Comparison of ENCODE assay signal across 8 cellular contexts in the genomic region with DNA sequence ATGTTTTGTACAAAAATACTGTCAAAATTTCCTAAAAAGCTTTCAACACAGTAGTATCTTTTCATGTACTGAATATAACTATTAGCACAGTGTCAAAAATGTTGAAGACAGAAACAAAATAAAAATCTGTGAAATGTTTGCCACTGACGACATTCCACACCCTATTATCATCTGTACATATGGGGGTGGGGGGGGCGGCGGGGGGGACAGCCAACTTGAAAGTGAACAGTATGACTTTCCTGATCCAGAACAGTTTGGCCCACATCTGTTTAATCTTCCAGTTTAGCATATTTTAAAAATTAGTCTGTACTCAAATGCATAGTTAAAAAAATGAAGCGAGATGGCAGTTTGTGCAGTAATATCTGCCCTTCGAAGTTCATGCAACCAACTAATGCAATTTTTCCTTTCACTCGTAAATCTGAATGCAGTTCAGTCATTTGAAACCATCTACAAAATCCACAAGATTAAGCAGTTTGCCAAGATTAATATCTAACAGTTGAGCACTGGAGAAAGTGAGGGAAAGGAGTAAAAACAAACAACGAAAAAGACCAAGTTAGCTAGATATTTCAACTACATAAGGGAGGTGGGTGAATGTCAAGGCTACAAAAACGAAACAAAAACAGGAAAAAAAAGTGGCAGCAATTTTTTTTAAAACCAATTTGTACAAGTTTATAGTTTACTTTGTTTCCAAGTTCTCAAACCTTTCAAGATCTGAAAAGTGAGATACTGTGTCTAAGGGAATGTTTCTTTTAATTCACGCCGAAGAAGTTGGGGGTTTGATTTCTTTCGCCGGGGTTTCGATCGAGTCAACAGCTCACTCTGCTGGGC. TPM values are rescaled to one million over a fixed set of nuclear protein-coding genes. Genes with fewer than 3 reads are reported as not detected.
DNase-seq lines count a peak whose midpoint lies in the region; ATAC-seq, FAIRE-seq and TF ChIP-seq lines count a peak whose summit lies in the region.

No MANE protein-coding gene starts in this region.

- 1 to 2% methylated on average over 14 of the region's 14 CpGs for WGBS in GM23248 (ENCODE audit: low coverage in 1 of 2, low lambda C conversion rate in 2 of 2, missing lambda C conversion rate in 2 of 2), 2 experiments
- WGBS in esophagus, 2 donors: 0 to 1% methylated on average over 14 of the region's 14 CpGs
- WGBS in pancreas, 2 donors: 0 to 1% methylated on average over 14 of the region's 14 CpGs

- H3K4me3 ChIP-seq in GM23248 (peak overlapping the region; percentile 97), esophagus (ENCODE audit: low read depth in 1 of 2, low read length in 2 of 2) (peak overlapping the region; percentile 73 to 94), pancreas (peak overlapping the region; percentile 74 to 93 (median 88))

- H3K4me2 ChIP-seq in GM23248 (ENCODE audit: unreplicated experiment): peak overlapping the region; percentile 88

- no peaks in the 10 kb centered on the region for H3K9me3 ChIP-seq in GM23248 (ENCODE audit: low read depth)
- H3K9me3 ChIP-seq in esophagus (ENCODE audit: control insufficient read depth in 2 of 2, insufficient read depth in 1 of 2, low read depth in 1 of 2, low read length in 1 of 2): no peaks in the 10 kb centered on the region
- no peaks in the 10 kb centered on the region for H3K9me3 ChIP-seq in pancreas

- CTCF ChIA-PET in RWPE1 (lab: Yijun Ruan, JAX): interaction anchor here (0.5 to 1.2 kb wide), 8 partner anchors 16 to 1549 kb away, joined by 3 to 7 read pairs (median 3); no protein-coding TSS in a partner anchor

- ATAC-seq in pancreas (no peak), GM21737 (IDR thresholded peaks at IDR 0.05; ENCODE audit: unreplicated experiment) (no peak), GM18873 (IDR thresholded peaks at IDR 0.05; ENCODE audit: low FRiP score, unreplicated experiment) (no peak)

- H3K79me2 ChIP-seq in GM23248 (ENCODE audit: insufficient read depth): peaks cover 52% of the 10 kb centered on the region

- in situ Hi-C loops in GM23248 (cut with MboI): loop anchor here (10.0 kb wide), 2 partner anchors 222 to 682 kb away; no protein-coding TSS in a partner anchor

- DNase-seq in GM23248 (peak; percentile 36), RWPE1 (ENCODE audit: low spot score) (no peak), pancreas (no peak), COLO668 (lab: John Stamatoyannopoulos, UW; ENCODE audit: unreplicated experiment) (no peak), iPS-NIHi11 (ENCODE audit: low spot score) (no peak)

- H2AFZ ChIP-seq in GM23248: no peak overlapping the region

- peaks cover 5% of the 10 kb centered on the region; the same call in 1 of the 2 replicates for H4K20me1 ChIP-seq in GM23248 (ENCODE audit: insufficient read depth)

- H3K27me3 ChIP-seq in GM23248 (replicated peaks; ENCODE audit: insufficient read depth) (no peaks in the 10 kb centered on the region), esophagus (ENCODE audit: control insufficient read depth in 1 of 2, insufficient read depth in 2 of 2, low read length in 2 of 2) (no peaks in the 10 kb centered on the region), pancreas (no peaks in the 10 kb centered on the region)

- H3K9ac ChIP-seq in GM23248: peak overlapping the region; percentile 97

- POLR2A ChIA-PET in RWPE1 (lab: Yijun Ruan, JAX; ENCODE audit: low non-redundant PET): no interaction called here

- peaks cover 29% of the 10 kb centered on the region for H3K36me3 ChIP-seq in GM23248 (ENCODE audit: low read depth)
- H3K36me3 ChIP-seq in esophagus (ENCODE audit: control insufficient read depth in 2 of 2, insufficient read depth in 2 of 2, low read length in 1 of 2): peaks cover 0 to 10% of the 10 kb centered on the region in 2 donors
- H3K36me3 ChIP-seq in pancreas: no peaks in the 10 kb centered on the region

- peaks cover 55% of the 10 kb centered on the region for H3F3A ChIP-seq in GM23248 (ENCODE audit: insufficient read depth)

- H3K4me1 ChIP-seq in GM23248 (ENCODE audit: insufficient read depth): peaks cover 31% of the 10 kb centered on the region
- no peaks in the 10 kb centered on the region for H3K4me1 ChIP-seq in esophagus (ENCODE audit: control insufficient read depth in 2 of 2, insufficient read depth in 2 of 2, low read length in 1 of 2)
- peaks cover 4 to 27% (median 27%) of the 10 kb centered on the region in 3 donors for H3K4me1 ChIP-seq in pancreas

- intact Hi-C loops in pancreas (cut with DNase I): loop anchor here in 2 of 3 donors (5.0 to 10.0 kb wide), 5 partner anchors 212 to 1542 kb away; no protein-coding TSS in a partner anchor

- TF ChIP-seq CTCF in RWPE1 (conservative IDR thresholded peaks at IDR 0.05; ENCODE audit: low read depth) (no peak), pancreas (IDR thresholded peaks at IDR 0.05) (no peak)

- FAIRE-seq in pancreas (lab: Jason Lieb, UNC): no peak

- H3K9me2 ChIP-seq in GM23248 (ENCODE audit: insufficient read depth): no peaks in the 10 kb centered on the region

- H3K27ac ChIP-seq in GM23248 (peak overlapping the region; percentile 91), RWPE1 (peak overlapping the region; percentile 99), esophagus (ENCODE audit: low read depth in 2 of 2, low read length in 1 of 2) (peak overlapping the region; percentile 95 to 99), pancreas (peak overlapping the region; percentile 96 to 99 (median 98))

RNA-seq across cellular contexts. Expression of a gene that starts 1.9 kb away (rescaled TPM):
- 1,051 and 1,192 TPM in 2 replicates for total RNA-seq in GM23248 (2014; rRNA removed; shearing (Covaris generic))
- polyA plus RNA-seq in GM23248 (2016; fragmentation: Nextera tagmentation; extraction: Ambion mirVana): 644 and 672 TPM in 2 replicates
- 10 to 100 TPM; 20.3 to 29.5 TPM for polyA plus RNA-seq in esophagus
- total RNA-seq in pancreas: 10 to 100 TPM; 31.5 to 75.1 (median 48.5) TPM
- polyA plus RNA-seq in pancreas: 10 to 100 TPM in 1 of 2 donors, 1 to 10 TPM in 1; 8.0 to 19.4 TPM

Comparison
In these comparisons a context has a peak if more than half of its experiments do, and no peak if none do; other contexts are left out.
1. RNA of a gene that starts 1.9 kb away (polyA plus RNA-seq): 644 to 672 TPM in GM23248; 20.3 to 29.5 TPM in esophagus and 8.0 to 19.4 TPM in pancreas; every median in the first group is over 10 times any median in the second.
2. Peak in every context shown above with its lines, with median percentiles within 50 percentile points of each other: H3K27ac ChIP-seq and H3K4me3 ChIP-seq.